Comparison of ENCODE assay signal across 8 cellular contexts in genomic region chr3:105368575-105369500, GRCh38. TPM values are rescaled to one million over a fixed set of nuclear protein-coding genes. Genes with fewer than 3 reads are reported as not detected.
DNase-seq lines count a peak whose midpoint lies in the region; ATAC-seq and TF ChIP-seq lines count a peak whose summit lies in the region.

No MANE protein-coding gene starts in this region.

- H3K27ac Mint-ChIP-seq in IgD-negative memory B cell = peak overlapping the region; percentile 97 to 100 (median 99)

- no peaks in the 10 kb centered on the region for H3K27me3 ChIP-seq in RWPE2 (ENCODE audit: insufficient read depth, poor library complexity, severe bottlenecking)
- no peaks in the 10 kb centered on the region for H3K27me3 ChIP-seq in thoracic aorta (replicated peaks; ENCODE audit: insufficient read depth)

- peaks cover 10% of the 10 kb centered on the region for H3K27me3 Mint-ChIP-seq in IgD-negative memory B cell

- no peaks in the 10 kb centered on the region for H3K9me3 ChIP-seq in RWPE2 (ENCODE audit: severe bottlenecking)
- H3K9me3 ChIP-seq in thoracic aorta = no peaks in the 10 kb centered on the region

- H3K9me3 Mint-ChIP-seq in IgD-negative memory B cell = no peaks in the 10 kb centered on the region

- H3K36me3 Mint-ChIP-seq in IgD-negative memory B cell = peaks cover 1% of the 10 kb centered on the region

- H3K4me3 Mint-ChIP-seq in IgD-negative memory B cell = peak overlapping the region; percentile 95 to 99 (median 98)

- H3K27ac ChIP-seq in RWPE2 (ENCODE audit: poor library complexity, severe bottlenecking) (peak overlapping the region; percentile 98), thoracic aorta (peak overlapping the region; percentile 73 to 86)

- H3K36me3 ChIP-seq in RWPE2 (ENCODE audit: low read depth) (peaks cover 11% of the 10 kb centered on the region), thoracic aorta (no peaks in the 10 kb centered on the region)

- H3K4me3 ChIP-seq in RWPE2 (ENCODE audit: severe bottlenecking) (peak overlapping the region; percentile 65), thoracic aorta (peak overlapping the region; percentile 88)

- H3K4me1 ChIP-seq in RWPE2 (ENCODE audit: insufficient read depth, poor library complexity, severe bottlenecking) = peaks cover 55% of the 10 kb centered on the region
- H3K4me1 ChIP-seq in thoracic aorta (ENCODE audit: control insufficient read depth in 1 of 2, low read depth in 2 of 2) = peaks cover 19 to 20% of the 10 kb centered on the region in 2 donors

- no peak for TF ChIP-seq CTCF in RWPE2 (IDR thresholded peaks at IDR 0.05; ENCODE audit: poor library complexity, severe bottlenecking)
- no peak for TF ChIP-seq CTCF in thoracic aorta (IDR thresholded peaks at IDR 0.05)

- peak; percentile 29 for ATAC-seq in GM21576 (IDR thresholded peaks at IDR 0.05; ENCODE audit: unreplicated experiment)
- ATAC-seq in RWPE2 (ENCODE audit: low read depth) = peak; percentile 14
- ATAC-seq in thoracic aorta (ENCODE audit: insufficient number of reproducible peaks, low FRiP score, low read depth) = no peak

- peaks cover 16 to 23% (median 22%) of the 10 kb centered on the region in 3 donors for H3K4me1 Mint-ChIP-seq in IgD-negative memory B cell

- DNase-seq in DMS79 (lab: John Stamatoyannopoulos, UW) = peak; percentile 77
- peak; percentile 84 for DNase-seq in RWPE2 (ENCODE audit: low spot score)
- peak; percentile 13 for DNase-seq in activated gamma-delta T cell (lab: John Stamatoyannopoulos, UW)
- peak; percentile 57 for DNase-seq in germinal center (ENCODE audit: low spot score)
- DNase-seq in non-pigmented ciliary epithelial cell (ENCODE audit: low read depth) = peak; percentile 45
- no peak for DNase-seq in thoracic aorta (ENCODE audit: low spot score)

RNA-seq across cellular contexts. Expression of gene ALCAM, which starts 2.1 kb away (rescaled TPM):
- polyA plus RNA-seq in IgD-negative memory B cell = 17.4 TPM
- 100 to 1,000 TPM; 109 to 122 TPM for total RNA-seq in thoracic aorta
